8 cellular contexts compared by ENCODE assay signal in the genomic region with DNA sequence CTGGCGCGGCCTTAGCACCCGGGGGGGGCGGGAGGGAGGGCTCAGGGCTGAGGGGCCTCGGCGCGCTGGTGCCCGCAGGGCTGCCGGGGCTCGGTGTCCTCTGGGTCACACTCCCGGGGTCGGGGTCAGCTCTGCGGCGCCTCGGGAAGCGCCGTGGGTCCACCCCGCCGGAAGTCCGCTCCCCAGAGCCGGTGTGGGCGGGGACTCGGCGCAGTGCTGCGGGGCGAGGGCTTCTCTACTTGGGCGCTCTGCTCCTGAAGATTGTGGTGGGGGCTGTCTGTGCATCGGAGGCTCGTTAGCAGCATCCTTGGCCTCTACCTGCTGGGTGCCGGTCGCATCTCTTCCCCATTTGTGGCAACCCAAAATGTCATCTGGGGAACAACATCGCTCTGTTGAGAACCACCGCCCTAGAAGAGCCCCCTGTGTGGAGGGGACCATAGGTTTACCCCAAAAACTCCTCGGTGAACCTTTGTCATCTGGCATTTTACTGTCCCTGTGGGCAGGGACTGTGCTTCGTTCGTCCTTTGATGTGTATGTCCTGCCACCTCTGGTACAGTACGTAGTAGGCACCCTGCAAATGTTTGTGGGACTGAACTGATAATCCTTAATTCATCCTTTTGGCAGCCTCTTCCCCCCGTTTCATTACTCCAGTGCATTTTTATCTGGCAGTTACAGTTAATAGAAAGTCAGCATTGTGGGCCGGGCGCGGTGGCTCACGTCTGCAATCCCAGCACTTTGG. TPM values are rescaled to one million over a fixed set of nuclear protein-coding genes. Genes with fewer than 3 reads are reported as not detected.
DNase-seq lines count a peak whose midpoint lies in the region; ATAC-seq, FAIRE-seq and TF ChIP-seq lines count a peak whose summit lies in the region.

No MANE protein-coding gene starts in this region.

- peak overlapping the region; percentile 45 for H4K91ac ChIP-seq in trophoblast cell (ENCODE audit: low read depth, low read length)

- H3K9me3 ChIP-seq in OCI-LY3 (ENCODE audit: insufficient read depth, low read length) (no peaks in the 10 kb centered on the region), trophoblast cell (ENCODE audit: insufficient read depth, low read depth, low read length) (peaks cover 2% of the 10 kb centered on the region)

- peak overlapping the region; percentile 5 for H4K12ac ChIP-seq in trophoblast cell (ENCODE audit: low read depth, low read length)

- peak overlapping the region; percentile 29 for H2BK5ac ChIP-seq in trophoblast cell (ENCODE audit: low read depth, low read length, poor library complexity)

- WGBS in trophoblast cell (ENCODE audit: extremely low coverage, insufficient coverage, insufficient read length): no CpG with 5 or more reads among the region's 42 CpGs

- H3K79me1 ChIP-seq in trophoblast cell (ENCODE audit: low read length): peaks cover 7% of the 10 kb centered on the region

- H2AK5ac ChIP-seq in trophoblast cell (ENCODE audit: low read length): peak overlapping the region; percentile 26

- H3K4me2 ChIP-seq in OCI-LY3 (ENCODE audit: low read length) (peak overlapping the region; percentile 78), trophoblast cell (ENCODE audit: low read length) (peak overlapping the region; percentile 70)

- peaks cover 53% of the 10 kb centered on the region for H3K79me2 ChIP-seq in OCI-LY3 (ENCODE audit: low read length)
- peaks cover 7% of the 10 kb centered on the region for H3K79me2 ChIP-seq in trophoblast cell (ENCODE audit: control insufficient read depth, insufficient read depth, low read length, poor library complexity)

- H3K27ac ChIP-seq in OCI-LY3 (ENCODE audit: low read length): peak overlapping the region; percentile 47
- peak overlapping the region; percentile 79 for H3K27ac ChIP-seq in trophoblast cell (ENCODE audit: low read depth, low read length)

- H3K23ac ChIP-seq in trophoblast cell (ENCODE audit: low read length): no peak overlapping the region

- no peak for FAIRE-seq in urothelium cell line (lab: Jason Lieb, UNC)

- peak overlapping the region; percentile 63 for H3K18ac ChIP-seq in trophoblast cell (ENCODE audit: low read length)

- peaks cover 39% of the 10 kb centered on the region for H3K4me1 ChIP-seq in OCI-LY3 (ENCODE audit: low read length)
- no peaks in the 10 kb centered on the region for H3K4me1 ChIP-seq in trophoblast cell (ENCODE audit: control insufficient read depth in 1 of 2, insufficient read depth in 2 of 2, low read length in 2 of 2)

- peak overlapping the region; percentile 87 for H4K8ac ChIP-seq in trophoblast cell (ENCODE audit: low read depth, low read length)

- peak overlapping the region; percentile 45 for H3K14ac ChIP-seq in trophoblast cell (ENCODE audit: low read length)

- H3K36me3 ChIP-seq in OCI-LY3 (replicated peaks; ENCODE audit: low read depth, low read length): no peaks in the 10 kb centered on the region
- H3K36me3 ChIP-seq in trophoblast cell (ENCODE audit: control insufficient read depth in 1 of 2, insufficient read depth in 2 of 2, low read length in 2 of 2): no peaks in the 10 kb centered on the region

- H3K4me3 ChIP-seq in AG10803 (ENCODE audit: low read length) (peak overlapping the region; percentile 98), OCI-LY3 (ENCODE audit: low read length) (peak overlapping the region; percentile 86), trophoblast cell (ENCODE audit: low read depth, low read length) (peak overlapping the region; percentile 89)

- intact Hi-C loops in head of caudate nucleus (cut with DNase I): no loop called here

- H2AFZ ChIP-seq in OCI-LY3 (ENCODE audit: low read depth, low read length): peak overlapping the region; percentile 33; the same call in 1 of the 2 replicates
- peak overlapping the region; percentile 73 for H2AFZ ChIP-seq in trophoblast cell (ENCODE audit: insufficient read depth, low read length, poor library complexity)

- TF ChIP-seq CTCF in AG10803 (conservative IDR thresholded peaks at IDR 0.05; ENCODE audit: low read length) (no peak), OCI-LY3 (IDR thresholded peaks at IDR 0.05; ENCODE audit: low read depth, low read length) (0 out of 2 replicates have a peak, but pooled peaks have one; percentile 6)

- ATAC-seq in GM18520 (IDR thresholded peaks at IDR 0.05; ENCODE audit: unreplicated experiment): peak; percentile 15
- peak; percentile 65 for ATAC-seq in HG03064 (IDR thresholded peaks at IDR 0.05; ENCODE audit: low read depth, unreplicated experiment)

- no peak overlapping the region for H2BK12ac ChIP-seq in trophoblast cell (ENCODE audit: low read length)

- H3K4ac ChIP-seq in trophoblast cell (ENCODE audit: low read depth, low read length): peak overlapping the region; percentile 16

- H2BK120ac ChIP-seq in trophoblast cell (ENCODE audit: insufficient read depth, low read length, poor library complexity): peak overlapping the region; percentile 25

- H4K20me1 ChIP-seq in OCI-LY3 (ENCODE audit: insufficient read depth, low read length): peaks cover 33% of the 10 kb centered on the region

- peaks cover 12% of the 10 kb centered on the region for H3K27me3 ChIP-seq in OCI-LY3 (ENCODE audit: low read depth, low read length)
- H3K27me3 ChIP-seq in trophoblast cell (ENCODE audit: insufficient read depth, low read length): no peaks in the 10 kb centered on the region

- peak; percentile 51 for DNase-seq in AG10803 (ENCODE audit: low read depth)
- DNase-seq in activated gamma-delta T cell treated with anti-CD3 and anti-CD28 coated beads, Interleukin-2, amount 50 U/mL, for 16 hours (ENCODE audit: low read depth): peak; percentile 36
- peak in 35 of 42 donors; percentile 30 to 83 (median 60) for DNase-seq in head of caudate nucleus
- DNase-seq in trophoblast cell: peak; percentile 18 to 53
- DNase-seq in urothelium cell line (ENCODE audit: low spot score): peak; percentile 80

- H3K9ac ChIP-seq in OCI-LY3 (ENCODE audit: low read length): peak overlapping the region; percentile 83
- peak overlapping the region; percentile 85 for H3K9ac ChIP-seq in trophoblast cell (ENCODE audit: low read length)

RNA-seq across cellular contexts. Expression of gene NAPG, which starts 0.6 kb away (rescaled TPM):
- polyA plus RNA-seq in trophoblast cell (2013): 15.8 and 16.5 TPM in 2 replicates

Comparison
In these comparisons a context has a peak if more than half of its experiments do, and no peak if none do; other contexts are left out.
1. Peak in every context shown above with its lines: DNase-seq, ATAC-seq, H3K4me3 ChIP-seq and H3K27ac ChIP-seq.